ENCODE assay signal across 20 cellular contexts in the genomic region with DNA sequence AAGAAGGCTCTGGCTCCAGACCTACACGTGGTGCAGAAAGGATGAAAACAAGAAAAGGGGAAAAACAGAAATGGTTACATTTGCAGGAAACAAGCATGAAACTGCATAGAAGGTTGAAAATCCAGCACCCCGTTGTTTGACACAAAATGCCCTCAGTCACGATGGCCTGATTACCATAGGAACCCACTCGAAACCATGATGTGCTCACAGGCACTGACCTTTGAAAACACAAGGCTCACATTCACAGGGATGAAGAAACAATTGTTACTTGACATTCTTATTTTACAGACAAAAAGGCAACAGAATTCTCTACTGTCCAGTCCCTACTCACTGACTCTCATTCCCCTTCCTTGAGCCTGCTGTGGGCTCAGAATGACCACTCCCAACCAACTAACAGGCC.
DNase-seq lines count a peak whose midpoint lies in the region; ATAC-seq and TF ChIP-seq lines count a peak whose summit lies in the region.
"Had no signal": no experiment of that assay in that cellular context is flagged by ENCODE, and none has a peak within 500 bp of the region (broad histone marks: within the 10 kb centered on the region; RNA-seq: fewer than 3 reads in every experiment).

No MANE protein-coding gene starts in this region.

- ATAC-seq in thoracic aorta (ENCODE audit: insufficient number of reproducible peaks, low FRiP score, low read depth) (no peak), GM19395 (IDR thresholded peaks at IDR 0.05; ENCODE audit: unreplicated experiment) (no peak), GM21737 (IDR thresholded peaks at IDR 0.05; ENCODE audit: unreplicated experiment) (no peak), mucosa of descending colon (no peak)
- ATAC-seq: activated CD4-positive, CD25-positive, alpha-beta regulatory T cell treated with anti-CD3 and anti-CD28 coated beads, Interleukin-2, amount 50 U/mL, for 24 hours; activated CD8-positive, alpha-beta T cell treated with anti-CD3 and anti-CD28 coated beads, Interleukin-2, amount 10 ng/mL, durations not matched to agents 7 days and 5 days; natural killer cell treated with Interleukin-12 subunit alpha and Interleukin-12 subunit beta and Interleukin-15 and Interleukin-18, amount 100 ng/mL, for 72 hours; psoas muscle had no signal

- no peaks in the 10 kb centered on the region for H3K9me3 ChIP-seq in adipocyte (ENCODE audit: control insufficient read depth, low read length)
- H3K9me3 ChIP-seq in thoracic aorta = no peaks in the 10 kb centered on the region
- no peaks in the 10 kb centered on the region for H3K9me3 ChIP-seq in mucosa of descending colon
- H3K9me3 ChIP-seq: psoas muscle had no signal

- H3K9ac ChIP-seq in adipocyte (ENCODE audit: low read length) = peak overlapping the region; percentile 56

- no peak for TF ChIP-seq CTCF in neural crest cell (conservative IDR thresholded peaks at IDR 0.05)
- no peak for TF ChIP-seq CTCF in thoracic aorta (IDR thresholded peaks at IDR 0.05)
- TF ChIP-seq CTCF in mucosa of descending colon (IDR thresholded peaks at IDR 0.05) = no peak

- H3K4me1 Mint-ChIP-seq in neural crest cell = peaks cover 44% of the 10 kb centered on the region
- H3K4me1 Mint-ChIP-seq: IgD-negative memory B cell had no signal

- H3K27ac ChIP-seq in thoracic aorta = peak overlapping the region; percentile 90 to 95
- H3K27ac ChIP-seq: psoas muscle had no signal

- H3K4me3 Mint-ChIP-seq in neural crest cell = no peak overlapping the region
- H3K4me3 Mint-ChIP-seq: activated CD8-positive, alpha-beta T cell treated with anti-CD3 and anti-CD28 coated beads, Interleukin-2, amount 10 ng/mL, durations not matched to agents 7 days and 5 days; endodermal cell; IgD-negative memory B cell; natural killer cell treated with Interleukin-12 subunit alpha and Interleukin-12 subunit beta and Interleukin-15 and Interleukin-18, amount 100 ng/mL, for 72 hours had no signal

- peaks cover 12% of the 10 kb centered on the region for H3K36me3 ChIP-seq in adipocyte (ENCODE audit: control insufficient read depth, insufficient read depth, low read length, severe bottlenecking)
- H3K36me3 ChIP-seq in thoracic aorta = peaks cover 57% of the 10 kb centered on the region
- H3K36me3 ChIP-seq in mucosa of descending colon (ENCODE audit: low read depth) = no peaks in the 10 kb centered on the region

- H3K27ac Mint-ChIP-seq in neural crest cell (ENCODE audit: unreplicated experiment) = peak overlapping the region; percentile 96
- H3K27ac Mint-ChIP-seq: activated CD8-positive, alpha-beta T cell treated with anti-CD3 and anti-CD28 coated beads, Interleukin-2, amount 10 ng/mL, durations not matched to agents 7 days and 5 days; endodermal cell; IgD-negative memory B cell; natural killer cell treated with Interleukin-12 subunit alpha and Interleukin-12 subunit beta and Interleukin-15 and Interleukin-18, amount 100 ng/mL, for 72 hours had no signal

- intact Hi-C loops in mucosa of descending colon (cut with DNase I, micrococcal nuclease) = no loop called here

- H3K4me3 ChIP-seq in adipocyte (ENCODE audit: low read length) (peak overlapping the region; percentile 65), thoracic aorta (no peak overlapping the region), mucosa of descending colon (no peak overlapping the region)
- H3K4me3 ChIP-seq: psoas muscle had no signal

- H3K9me3 Mint-ChIP-seq in neural crest cell = no peaks in the 10 kb centered on the region
- H3K9me3 Mint-ChIP-seq: endodermal cell; IgD-negative memory B cell; natural killer cell treated with Interleukin-12 subunit alpha and Interleukin-12 subunit beta and Interleukin-15 and Interleukin-18, amount 100 ng/mL, for 72 hours had no signal

- H3K36me3 Mint-ChIP-seq in neural crest cell (ENCODE audit: low read depth) = peaks cover under 1% of the 10 kb centered on the region
- H3K36me3 Mint-ChIP-seq: IgD-negative memory B cell; natural killer cell treated with Interleukin-12 subunit alpha and Interleukin-12 subunit beta and Interleukin-15 and Interleukin-18, amount 100 ng/mL, for 72 hours had no signal

- H3K27me3 ChIP-seq in adipocyte (replicated peaks; ENCODE audit: control insufficient read depth, insufficient read depth, low read length) (no peaks in the 10 kb centered on the region), thoracic aorta (replicated peaks; ENCODE audit: insufficient read depth) (no peaks in the 10 kb centered on the region)

- H3K27me3 Mint-ChIP-seq in neural crest cell (ENCODE audit: low read depth) = no peaks in the 10 kb centered on the region
- H3K27me3 Mint-ChIP-seq: IgD-negative memory B cell had no signal

- H3K4me1 ChIP-seq in adipocyte (ENCODE audit: control insufficient read depth, insufficient read depth, low read length) (peaks cover 38% of the 10 kb centered on the region), thoracic aorta (ENCODE audit: control insufficient read depth in 1 of 2, low read depth in 2 of 2) (peaks cover 41 to 100% of the 10 kb centered on the region in 2 donors), mucosa of descending colon (ENCODE audit: low read depth) (no peaks in the 10 kb centered on the region)

- DNase-seq in adipocyte (ENCODE audit: low read depth) (no peak), foreskin melanocyte (peak; percentile 97), neural crest cell (ENCODE audit: low read depth, low spot score) (no peak), thoracic aorta (ENCODE audit: low spot score) (no peak), mucosa of descending colon (no peak)
- DNase-seq: activated CD8-positive, alpha-beta T cell treated with anti-CD3 and anti-CD28 coated beads, Interleukin-2, amount 10 ng/mL, durations not matched to agents 7 days and 5 days; activated naive CD4-positive, alpha-beta T cell treated with Interleukin-2 at 50 U/mL for 16 hours; activated T-cell treated with anti-CD3 and anti-CD28 coated beads, Interleukin-2, amount 50 U/mL, for 1 hour; endodermal cell; NCI-H1436 treated with DMSO at 0.1 percent for 48 hours; NCI-H2171; NCI-H526 treated with DMSO at 0.1 percent for 48 hours; psoas muscle; RPMI8226; stimulated activated CD4-positive, alpha-beta T cell treated with anti-CD3 and anti-CD28 coated beads, Interleukin-12 subunit alpha, Interleukin-12 subunit beta, amount 100 ng/mL, for 4 hours had no signal
